Comparison of ENCODE assay signal across 10 cellular contexts in genomic region chr12:52741378-52742195, GRCh38. TPM values are rescaled to one million over a fixed set of nuclear protein-coding genes. Genes with fewer than 3 reads are reported as not detected.
DNase-seq lines count a peak whose midpoint lies in the region; ATAC-seq, FAIRE-seq and TF ChIP-seq lines count a peak whose summit lies in the region.
"Had no signal": no experiment of that assay in that cellular context is flagged by ENCODE, and none has a peak within 500 bp of the region (broad histone marks: within the 10 kb centered on the region; RNA-seq: fewer than 3 reads in every experiment).

No MANE protein-coding gene starts in this region.

- H3K4me1 ChIP-seq in K562 (replicated peaks in 1 of 2; ENCODE audit: control insufficient read depth in 2 of 2, insufficient read depth in 2 of 2, low read length in 2 of 2), result peaks cover 0 to 4% of the 10 kb centered on the region in 2 experiments; a peak in 1 of 5 replicates
- no peaks in the 10 kb centered on the region for H3K4me1 ChIP-seq in lower lobe of right lung
- H3K4me1 ChIP-seq in tibial artery, result no peaks in the 10 kb centered on the region

- CTCF ChIA-PET in K562 (lab: Yijun Ruan, JAX; ENCODE audit: low intra/inter-chr PET ratio), result no interaction called here

- TF ChIP-seq POLR2A in K562 (conservative IDR thresholded peaks at IDR 0.05), result no peak

- H3K79me2 ChIP-seq in K562 (ENCODE audit: control insufficient read depth, insufficient read depth, low read length), result no peaks in the 10 kb centered on the region

- TF ChIP-seq EP300 in K562 (IDR thresholded peaks at IDR 0.05; ENCODE audit: low read length), result no peak

- in situ Hi-C loops in K562 (cut with MboI), result no loop called here

- POLR2A ChIA-PET in K562 (lab: Yijun Ruan, JAX), result no interaction called here

- no peak overlapping the region for H3K4me2 ChIP-seq in K562 (ENCODE audit: insufficient read depth, low read length)

- H3K9me3 ChIP-seq in K562 (replicated peaks; ENCODE audit: control insufficient read depth, insufficient read depth, low read depth, low read length) (no peaks in the 10 kb centered on the region), lower lobe of right lung (no peaks in the 10 kb centered on the region), tibial artery (no peaks in the 10 kb centered on the region)

- H2AFZ ChIP-seq in K562 (ENCODE audit: low read depth, low read length), result no peak overlapping the region

- DNase-seq in DMS 273 (lab: John Stamatoyannopoulos, UW; ENCODE audit: unreplicated experiment), result peak; percentile 37
- DNase-seq in DMS 273 treated with DMSO at 0.1 percent for 48 hours (lab: John Stamatoyannopoulos, UW), result no peak
- peak; percentile 30 for DNase-seq in T-helper 9 cell
- DNase-seq in K562 (ENCODE audit: extremely low read depth in 1 of 4, low spot score in 3 of 4), result peak; percentile 37 to 79 (median 52)
- DNase-seq in lower lobe of right lung, result peak; percentile 61
- DNase-seq in stimulated activated CD8-positive, alpha-beta memory T cell treated with anti-CD3 and anti-CD28 coated beads, Interleukin-7, amount 100 ng/mL, for 4 hours (ENCODE audit: low read depth in 2 of 2), result peak; percentile 30 to 36
- DNase-seq in tibial artery, result no peak

- no peaks in the 10 kb centered on the region for H3K9me1 ChIP-seq in K562 (ENCODE audit: control insufficient read depth, insufficient read depth, low read length)

- H3K27me3 ChIP-seq in K562 (ENCODE audit: control insufficient read depth in 2 of 2, insufficient read depth in 2 of 2, low read length in 2 of 2), result peaks cover 0 to 7% of the 10 kb centered on the region in 2 experiments; a peak in 3 of 5 replicates
- H3K27me3 ChIP-seq in lower lobe of right lung (ENCODE audit: low read depth), result peaks cover 39% of the 10 kb centered on the region
- peaks cover 0 to 18% of the 10 kb centered on the region in 2 donors for H3K27me3 ChIP-seq in tibial artery

- H3K9ac ChIP-seq in K562 (ENCODE audit: insufficient read depth in 1 of 2, low read depth in 2 of 2, low read length in 2 of 2), result no peak overlapping the region

- intact Hi-C loops in K562 (cut with micrococcal nuclease) (no loop called here), lower lobe of right lung (cut with DNase I) (no loop called here), tibial artery (cut with DNase I; ENCODE audit: low total_unique reads) (no loop called here)

- ATAC-seq in K562, result peak; percentile 88
- peak; percentile 58 to 71 for ATAC-seq in lower lobe of right lung
- ATAC-seq in GM18517 (IDR thresholded peaks at IDR 0.05; ENCODE audit: unreplicated experiment), result no peak

- H3K27ac ChIP-seq in K562 (ENCODE audit: extremely low read depth, low read depth, low read length) (no peak overlapping the region), lower lobe of right lung (no peak overlapping the region), tibial artery (no peak overlapping the region)
- H3K27ac ChIP-seq: 22Rv1 had no signal

- H3K4me3 ChIP-seq in K562 (no peak overlapping the region), lower lobe of right lung (no peak overlapping the region), tibial artery (no peak overlapping the region)

- TF ChIP-seq RAD21 in K562 (CRISPR knock-in tag; conservative IDR thresholded peaks at IDR 0.05 in 1 of 2, IDR thresholded peaks at IDR 0.05 in 1 of 2), result no peak

- TF ChIP-seq CTCF in K562 (IDR thresholded peaks at IDR 0.05 in 2 of 3, conservative IDR thresholded peaks at IDR 0.05 in 1 of 3; ENCODE audit: insufficient read depth in 2 of 3, low read depth in 1 of 3, low read length in 3 of 3) (no peak), lower lobe of right lung (IDR thresholded peaks at IDR 0.05) (no peak), tibial artery (IDR thresholded peaks at IDR 0.05) (no peak)

- H3K36me3 ChIP-seq in K562 (ENCODE audit: control insufficient read depth, insufficient read depth, low read length), result no peaks in the 10 kb centered on the region
- H3K36me3 ChIP-seq in lower lobe of right lung, result no peaks in the 10 kb centered on the region
- H3K36me3 ChIP-seq in tibial artery, result no peaks in the 10 kb centered on the region

- WGBS in K562 (ENCODE audit: insufficient coverage, low coverage, missing lambda C conversion rate), result 2% methylated on average over 16 of the region's 16 CpGs

- no peaks in the 10 kb centered on the region; the same call in 1 of the 2 replicates for H4K20me1 ChIP-seq in K562 (replicated peaks; ENCODE audit: control insufficient read depth, insufficient read depth, low read length)

- BruUV-seq in K562 (replicated peaks; lab: Mats Ljungman, UMichigan), result no TSS peak

- peak; percentile 87 for FAIRE-seq in K562 (lab: Jason Lieb, UNC)

RNA-seq across cellular contexts. Expression of gene KRT76, which starts 35.6 kb away (rescaled TPM):
- not detected in 2 replicates for total RNA-seq in K562 (2011; cell fraction: chromatin; rRNA removed; ENCODE audit: low replicate concordance)
- not detected in 2 replicates for total RNA-seq in K562 (2011; cell fraction: nucleolus; rRNA removed)
- not detected in 2 replicates for total RNA-seq in K562 (2011; cell fraction: nucleoplasm; rRNA removed)
- total RNA-seq in K562 (2014; rRNA removed) (not detected in 2 replicates), K562 (2014; rRNA removed; fragmentation: Illumina TruSeq; extraction: Trizol) (not detected in 2 replicates), K562 (2015; rRNA removed; fragmentation: Illumina TruSeq; extraction: Trizol) (not detected in 2 replicates), K562 (2021) (not detected in 2 replicates), lower lobe of right lung (not detected)
- polyA plus RNA-seq in K562 (2011; rRNA removed) (not detected in 2 replicates), K562 (2014; fragmentation: Illumina TruSeq; extraction: Trizol) (not detected in 2 replicates), K562 (2014; fragmentation: Nextera tagmentation; extraction: Ambion mirVana) (not detected), K562 (2014; rRNA removed) (not detected in 2 replicates)
- not detected in 2 replicates for polyA plus RNA-seq in K562 (2011; cell fraction: cytosol; rRNA removed)
- not detected in 2 replicates for polyA plus RNA-seq in K562 (2011; cell fraction: nucleus; rRNA removed)
- not detected in 2 replicates for polyA plus RNA-seq in K562 (2012)
- polyA minus RNA-seq in K562 (2011; rRNA and poly(A)+ RNA removed), result not detected in 2 replicates
- polyA minus RNA-seq in K562 (2011; cell fraction: cytosol; rRNA and poly(A)+ RNA removed), result not detected in 2 replicates
- polyA minus RNA-seq in K562 (2011; cell fraction: nucleus; rRNA and poly(A)+ RNA removed), result not detected in 2 replicates
- total RNA-seq: T-helper 2 cell treated with Interferon-gamma antibody and Interleukin-4, amounts not matched to agents 100 ng/mL and 5 ng/mL, for 36 hours had no signal

RNA-seq across cellular contexts. Expression of gene KRT77, which starts 38.3 kb away (rescaled TPM):
- total RNA-seq in K562 (2011; cell fraction: chromatin; rRNA removed; ENCODE audit: low replicate concordance), result not detected in 2 replicates
- total RNA-seq in K562 (2011; cell fraction: nucleolus; rRNA removed), result not detected in 2 replicates
- not detected in 2 replicates for total RNA-seq in K562 (2011; cell fraction: nucleoplasm; rRNA removed)
- total RNA-seq in K562 (2014; rRNA removed) (not detected in 2 replicates), K562 (2014; rRNA removed; fragmentation: Illumina TruSeq; extraction: Trizol) (not detected in 2 replicates), K562 (2015; rRNA removed; fragmentation: Illumina TruSeq; extraction: Trizol) (not detected in 2 replicates), K562 (2021) (not detected in 2 replicates), lower lobe of right lung (not detected)
- polyA plus RNA-seq in K562 (2011; rRNA removed) (not detected in 2 replicates), K562 (2014; fragmentation: Illumina TruSeq; extraction: Trizol) (not detected in 2 replicates), K562 (2014; fragmentation: Nextera tagmentation; extraction: Ambion mirVana) (not detected), K562 (2014; rRNA removed) (not detected in 2 replicates)
- not detected in 2 replicates for polyA plus RNA-seq in K562 (2011; cell fraction: cytosol; rRNA removed)
- polyA plus RNA-seq in K562 (2011; cell fraction: nucleus; rRNA removed), result not detected in 2 replicates
- polyA plus RNA-seq in K562 (2012), result 0.03 and 0.07 TPM in 2 replicates
- polyA minus RNA-seq in K562 (2011; rRNA and poly(A)+ RNA removed), result not detected in 2 replicates
- not detected in 2 replicates for polyA minus RNA-seq in K562 (2011; cell fraction: cytosol; rRNA and poly(A)+ RNA removed)
- not detected in 2 replicates for polyA minus RNA-seq in K562 (2011; cell fraction: nucleus; rRNA and poly(A)+ RNA removed)
- total RNA-seq: T-helper 2 cell treated with Interferon-gamma antibody and Interleukin-4, amounts not matched to agents 100 ng/mL and 5 ng/mL, for 36 hours had no signal

RNA-seq across cellular contexts. Expression of gene KRT3, which starts 54.3 kb away (rescaled TPM):
- not detected in 2 replicates for total RNA-seq in K562 (2011; cell fraction: chromatin; rRNA removed; ENCODE audit: low replicate concordance)
- total RNA-seq in K562 (2011; cell fraction: nucleolus; rRNA removed), result not detected in 2 replicates
- not detected in 2 replicates for total RNA-seq in K562 (2011; cell fraction: nucleoplasm; rRNA removed)
- total RNA-seq in K562 (2014; rRNA removed), result not detected in 2 replicates
- total RNA-seq in K562 (2014; rRNA removed; fragmentation: Illumina TruSeq; extraction: Trizol), result not detected in 2 replicates
- total RNA-seq in K562 (2015; rRNA removed; fragmentation: Illumina TruSeq; extraction: Trizol), result not detected in 2 replicates
- not detected in 2 replicates for total RNA-seq in K562 (2021)
- polyA plus RNA-seq in K562 (2011; rRNA removed), result not detected in 2 replicates
- polyA plus RNA-seq in K562 (2011; cell fraction: cytosol; rRNA removed), result not detected in 2 replicates
- polyA plus RNA-seq in K562 (2011; cell fraction: nucleus; rRNA removed), result not detected in 2 replicates
- not detected in 2 replicates for polyA plus RNA-seq in K562 (2012)
- not detected in 2 replicates for polyA plus RNA-seq in K562 (2014; fragmentation: Illumina TruSeq; extraction: Trizol)
- not detected for polyA plus RNA-seq in K562 (2014; fragmentation: Nextera tagmentation; extraction: Ambion mirVana)
- not detected in 2 replicates for polyA plus RNA-seq in K562 (2014; rRNA removed)
- polyA minus RNA-seq in K562 (2011; rRNA and poly(A)+ RNA removed), result not detected in 2 replicates
- not detected in 2 replicates for polyA minus RNA-seq in K562 (2011; cell fraction: cytosol; rRNA and poly(A)+ RNA removed)
- not detected in 2 replicates for polyA minus RNA-seq in K562 (2011; cell fraction: nucleus; rRNA and poly(A)+ RNA removed)
- total RNA-seq in lower lobe of right lung, result not detected
- total RNA-seq: T-helper 2 cell treated with Interferon-gamma antibody and Interleukin-4, amounts not matched to agents 100 ng/mL and 5 ng/mL, for 36 hours had no signal

Comparison
In these comparisons a context has a peak if more than half of its experiments do, and no peak if none do; other contexts are left out.
1. DNase-seq: peak in DMS 273 (single experiment), T-helper 9 cell (single experiment), K562 (4 of 4), lower lobe of right lung (single experiment) and stimulated activated CD8-positive, alpha-beta memory T cell treated with anti-CD3 and anti-CD28 coated beads, Interleukin-7, amount 100 ng/mL, for 4 hours (2 of 2); none in DMS 273 treated with DMSO at 0.1 percent for 48 hours (single experiment) and tibial artery (0 of 2).